In genomic region chr9:125544988-125545651, GRCh38 we compare ENCODE assay signal across 10 cellular contexts.
DNase-seq lines count a peak whose midpoint lies in the region; ATAC-seq and TF ChIP-seq lines count a peak whose summit lies in the region.
"Had no signal": no experiment of that assay in that cellular context is flagged by ENCODE, and none has a peak within 500 bp of the region (broad histone marks: within the 10 kb centered on the region; RNA-seq: fewer than 3 reads in every experiment).

No MANE protein-coding gene starts in this region.

- H3K4me1 Mint-ChIP-seq in activated T-helper 2 cell treated with anti-CD3 and anti-CD28 coated beads, Interferon-gamma antibody, Interleukin-2, Interleukin-4, amounts not matched to agents 10 μg/mL and 5 μg/mL and 100 μg/mL, durations not matched to agents 14 hours and 24 hours and 36 hours (ENCODE audit: low read depth): peaks cover 2% of the 10 kb centered on the region
- H3K4me1 Mint-ChIP-seq in activated CD8-positive, alpha-beta T cell treated with anti-CD3 and anti-CD28 coated beads for 36 hours (ENCODE audit: low read depth): no peaks in the 10 kb centered on the region

- H3K27ac Mint-ChIP-seq in activated T-helper 2 cell treated with anti-CD3 and anti-CD28 coated beads, Interferon-gamma antibody, Interleukin-2, Interleukin-4, amounts not matched to agents 10 μg/mL and 5 μg/mL and 100 μg/mL, durations not matched to agents 14 hours and 24 hours and 36 hours: no peak overlapping the region
- H3K27ac Mint-ChIP-seq in activated CD8-positive, alpha-beta T cell treated with anti-CD3 and anti-CD28 coated beads for 36 hours: no peak overlapping the region
- H3K27ac Mint-ChIP-seq: activated naive CD8-positive, alpha-beta T cell treated with anti-CD3 and anti-CD28 coated beads, Interleukin-2, amount 50 U/mL, for 24 hours had no signal

- no peaks in the 10 kb centered on the region for H3K27me3 Mint-ChIP-seq in activated T-helper 2 cell treated with anti-CD3 and anti-CD28 coated beads, Interferon-gamma antibody, Interleukin-2, Interleukin-4, amounts not matched to agents 10 μg/mL and 5 μg/mL and 100 μg/mL, durations not matched to agents 14 hours and 24 hours and 36 hours (ENCODE audit: low read depth)
- H3K27me3 Mint-ChIP-seq in activated CD8-positive, alpha-beta T cell treated with anti-CD3 and anti-CD28 coated beads for 36 hours: no peaks in the 10 kb centered on the region
- H3K27me3 Mint-ChIP-seq: activated naive CD8-positive, alpha-beta T cell treated with anti-CD3 and anti-CD28 coated beads, Interleukin-2, amount 50 U/mL, for 24 hours had no signal

- POLR2A ChIA-PET in activated CD8-positive, alpha-beta T cell treated with anti-CD3 and anti-CD28 coated beads for 36 hours (lab: Charles Lee): no interaction called here

- H3K4me3 ChIP-seq in HFF-Myc (replicated peaks; ENCODE audit: low read depth, low read length) (no peak overlapping the region), stomach smooth muscle (ENCODE audit: low read length in 2 of 2) (peak overlapping the region in 1 of 2 donors; percentile 50)

- H3K9ac ChIP-seq in stomach smooth muscle (ENCODE audit: low read length in 2 of 2): peak overlapping the region; percentile 7 to 36

- no peaks in the 10 kb centered on the region for H3K36me3 ChIP-seq in stomach smooth muscle (ENCODE audit: control insufficient read depth in 2 of 2, insufficient read depth in 2 of 2, low read length in 2 of 2)

- H3K9me3 Mint-ChIP-seq in activated T-helper 2 cell treated with anti-CD3 and anti-CD28 coated beads, Interferon-gamma antibody, Interleukin-2, Interleukin-4, amounts not matched to agents 10 μg/mL and 5 μg/mL and 100 μg/mL, durations not matched to agents 14 hours and 24 hours and 36 hours: no peaks in the 10 kb centered on the region
- H3K9me3 Mint-ChIP-seq in activated CD8-positive, alpha-beta T cell treated with anti-CD3 and anti-CD28 coated beads for 36 hours: no peaks in the 10 kb centered on the region
- H3K9me3 Mint-ChIP-seq: activated naive CD8-positive, alpha-beta T cell treated with anti-CD3 and anti-CD28 coated beads, Interleukin-2, amount 50 U/mL, for 24 hours had no signal

- H3K27me3 ChIP-seq in stomach smooth muscle (ENCODE audit: control insufficient read depth in 1 of 2, insufficient read depth in 2 of 2, low read length in 2 of 2): no peaks in the 10 kb centered on the region

- CTCF ChIA-PET in activated CD8-positive, alpha-beta T cell treated with anti-CD3 and anti-CD28 coated beads for 36 hours (lab: Charles Lee): interaction anchor here (1.1 to 2.4 kb wide), 2 partner anchors 14 to 138 kb away, joined by 3 to 7 read pairs; no protein-coding TSS in a partner anchor

- TF ChIP-seq CTCF in HFF-Myc (IDR thresholded peaks at IDR 0.05; ENCODE audit: low read depth, low read length, missing control alignments): no peak
- no peak for TF ChIP-seq CTCF in activated CD8-positive, alpha-beta T cell treated with anti-CD3 and anti-CD28 coated beads for 36 hours (IDR thresholded peaks at IDR 0.05)

- intact Hi-C loops in activated T-helper 2 cell treated with anti-CD3 and anti-CD28 coated beads, Interferon-gamma antibody, Interleukin-2, Interleukin-4, amounts not matched to agents 10 μg/mL and 5 μg/mL and 100 μg/mL, durations not matched to agents 14 hours and 24 hours and 36 hours (cut with micrococcal nuclease): no loop called here
- intact Hi-C loops in activated CD8-positive, alpha-beta T cell treated with anti-CD3 and anti-CD28 coated beads for 36 hours (cut with micrococcal nuclease): no loop called here

- no peaks in the 10 kb centered on the region for H3K9me3 ChIP-seq in stomach smooth muscle (ENCODE audit: control insufficient read depth in 2 of 2, low read length in 2 of 2)

- H3K4me3 Mint-ChIP-seq in activated T-helper 2 cell treated with anti-CD3 and anti-CD28 coated beads, Interferon-gamma antibody, Interleukin-2, Interleukin-4, amounts not matched to agents 10 μg/mL and 5 μg/mL and 100 μg/mL, durations not matched to agents 14 hours and 24 hours and 36 hours (ENCODE audit: low read depth): no peak overlapping the region
- no peak overlapping the region for H3K4me3 Mint-ChIP-seq in activated CD8-positive, alpha-beta T cell treated with anti-CD3 and anti-CD28 coated beads for 36 hours
- H3K4me3 Mint-ChIP-seq: activated naive CD8-positive, alpha-beta T cell treated with anti-CD3 and anti-CD28 coated beads, Interleukin-2, amount 50 U/mL, for 24 hours had no signal

- peak overlapping the region; percentile 88 for H3K27ac ChIP-seq in stomach smooth muscle (ENCODE audit: low read length)

- no peak for ATAC-seq in activated CD8-positive, alpha-beta T cell treated with anti-CD3 and anti-CD28 coated beads for 36 hours
- ATAC-seq: activated naive CD8-positive, alpha-beta T cell treated with anti-CD3 and anti-CD28 coated beads, Interleukin-2, amount 50 U/mL, for 24 hours had no signal

- H3K4me1 ChIP-seq in stomach smooth muscle (ENCODE audit: control insufficient read depth, insufficient read depth, low read length): peaks cover 56% of the 10 kb centered on the region

- H3K36me3 Mint-ChIP-seq in activated T-helper 2 cell treated with anti-CD3 and anti-CD28 coated beads, Interferon-gamma antibody, Interleukin-2, Interleukin-4, amounts not matched to agents 10 μg/mL and 5 μg/mL and 100 μg/mL, durations not matched to agents 14 hours and 24 hours and 36 hours (ENCODE audit: low read depth): peaks cover 12% of the 10 kb centered on the region
- peaks cover 8% of the 10 kb centered on the region for H3K36me3 Mint-ChIP-seq in activated CD8-positive, alpha-beta T cell treated with anti-CD3 and anti-CD28 coated beads for 36 hours (ENCODE audit: low read depth)

- DNase-seq in HFF-Myc (ENCODE audit: extremely low read depth, low read depth): peak; percentile 88
- DNase-seq in brain pericyte (ENCODE audit: low read depth, low spot score): peak; percentile 91
- DNase-seq in hepatic stellate cell (ENCODE audit: low spot score): peak; percentile 59
- DNase-seq in ecto neural progenitor cell (ENCODE audit: low spot score): no peak
- no peak for DNase-seq in activated T-helper 2 cell treated with anti-CD3 and anti-CD28 coated beads, Interferon-gamma antibody, Interleukin-2, Interleukin-4, amounts not matched to agents 10 μg/mL and 5 μg/mL and 100 μg/mL, durations not matched to agents 14 hours and 24 hours and 36 hours (ENCODE audit: low spot score)
- no peak for DNase-seq in activated CD8-positive, alpha-beta T cell treated with anti-CD3 and anti-CD28 coated beads for 36 hours
- DNase-seq in activated CD4-positive, alpha-beta T cell treated with anti-CD3 and anti-CD28 coated beads for 1 hour: no peak
- DNase-seq: activated CD4-positive, alpha-beta T cell treated with anti-CD3 and anti-CD28 coated beads, Interleukin-2, amount 50 U/mL, for 4 hours; activated naive CD8-positive, alpha-beta T cell treated with anti-CD3 and anti-CD28 coated beads, Interleukin-2, amount 50 U/mL, for 24 hours had no signal

Comparison
In these comparisons a context has a peak if more than half of its experiments do, and no peak if none do; other contexts are left out.
1. DNase-seq: peak in HFF-Myc (single experiment), brain pericyte (single experiment) and hepatic stellate cell (single experiment); none in ecto neural progenitor cell (single experiment), activated T-helper 2 cell treated with anti-CD3 and anti-CD28 coated beads, Interferon-gamma antibody, Interleukin-2, Interleukin-4, amounts not matched to agents 10 μg/mL and 5 μg/mL and 100 μg/mL, durations not matched to agents 14 hours and 24 hours and 36 hours (single experiment), activated CD8-positive, alpha-beta T cell treated with anti-CD3 and anti-CD28 coated beads for 36 hours (single experiment) and activated CD4-positive, alpha-beta T cell treated with anti-CD3 and anti-CD28 coated beads for 1 hour (single experiment).